In the genomic region with DNA sequence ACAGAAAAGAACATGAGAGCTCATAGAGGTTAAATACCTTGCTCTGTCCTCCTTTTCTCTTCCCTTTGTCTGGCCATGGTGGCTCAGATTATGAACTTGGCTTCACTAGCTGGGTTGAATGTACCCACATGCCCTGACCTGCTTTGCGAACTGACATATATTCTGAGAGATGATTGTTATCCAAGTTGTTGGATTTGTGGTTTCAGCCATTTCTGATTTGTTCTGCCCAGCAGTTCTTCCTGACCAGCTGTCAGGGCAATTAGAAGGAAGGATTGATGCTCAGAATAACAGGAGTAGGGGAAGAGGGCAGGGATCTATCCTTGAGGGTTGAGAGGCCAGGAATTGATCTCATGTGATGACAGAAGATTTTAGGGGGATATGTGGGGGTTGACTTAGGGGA, we compare ENCODE assay signal across 22 cellular contexts.
"Had no signal": no experiment of that assay in that cellular context is flagged by ENCODE, and none has a peak within 500 bp of the region (broad histone marks: within the 10 kb centered on the region; RNA-seq: fewer than 3 reads in every experiment).

No MANE protein-coding gene starts in this region.

- FAIRE-seq: HTR-8/SVneo, RCC 7860 had no signal

- DNase-seq: KBM-7, NCI-H1092, NCI-H1105 treated with DMSO at 0.1 percent for 48 hours, NCI-H1417 treated with DMSO at 0.1 percent for 48 hours, NCI-H146, NCI-H1694 treated with DMSO at 0.1 percent for 48 hours, NCI-H1930, NCI-H2081, NCI-H2107, NCI-H2227 treated with DMSO at 0.1 percent for 48 hours, NCI-H446, NCI-H510A, NCI-H524 treated with DMSO at 0.1 percent for 48 hours, NCI-H69, NCI-H774, SHP77 had no signal

- H3K27ac Mint-ChIP-seq: IgD-negative memory B cell had no signal

- H3K27me3 Mint-ChIP-seq: IgD-negative memory B cell had no signal

- H3K36me3 Mint-ChIP-seq: IgD-negative memory B cell had no signal

- ATAC-seq: SK-N-SH treated with all-trans-retinoic acid at 6 μM for 48 hours had no signal

- H3K4me1 Mint-ChIP-seq: IgD-negative memory B cell had no signal

- H3K27ac ChIP-seq: HL-60, RWPE1 had no signal

- H3K4me3 Mint-ChIP-seq: IgD-negative memory B cell had no signal
